ENCODE assay signal across 8 cellular contexts in the genomic region with DNA sequence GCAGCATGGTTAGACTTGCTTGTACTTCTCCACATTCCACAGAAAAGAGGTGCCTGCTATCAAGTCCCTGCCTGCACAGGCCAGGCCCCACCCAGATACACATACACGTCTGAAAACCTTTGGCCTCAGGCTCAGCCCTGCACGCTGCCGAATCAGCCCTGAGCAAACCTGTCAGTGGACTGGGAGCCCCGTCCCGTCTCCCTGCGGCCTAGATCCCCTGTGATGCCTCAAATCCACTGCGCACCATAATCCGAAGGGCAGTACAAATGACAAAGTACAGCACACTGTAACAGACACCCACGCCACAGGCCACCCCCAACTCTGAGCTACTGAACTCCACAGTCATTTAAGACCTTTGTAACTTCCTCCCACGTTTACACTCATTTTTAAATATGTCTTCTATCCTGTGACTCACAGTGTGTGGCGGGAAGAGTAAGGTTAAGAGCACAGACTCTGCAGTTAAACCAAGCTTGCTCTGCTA.
A peak's percentile ranks its signal among the peaks of the same experiment; 100 is the strongest.
DNase-seq lines count a peak whose midpoint lies in the region; ATAC-seq and TF ChIP-seq lines count a peak whose summit lies in the region.

No MANE protein-coding gene starts in this region.

- peak overlapping the region in 1 of 2 donors; percentile 40 for H3K27ac Mint-ChIP-seq in natural killer cell treated with Interleukin-12 subunit alpha and Interleukin-12 subunit beta and Interleukin-15 and Interleukin-18, amount 100 ng/mL, for 72 hours
- H3K27ac Mint-ChIP-seq in natural killer cell, result no peak overlapping the region
- peak overlapping the region; percentile 60 for H3K27ac Mint-ChIP-seq in activated CD4-positive, alpha-beta T cell treated with anti-CD3 and anti-CD28 coated beads, Interleukin-2, amount 10 ng/mL, durations not matched to agents 7 days and 5 days

- POLR2A ChIA-PET in activated CD4-positive, alpha-beta T cell treated with anti-CD3 and anti-CD28 coated beads, Interleukin-2, amount 10 ng/mL, durations not matched to agents 7 days and 5 days (lab: Charles Lee), result no interaction called here

- CTCF ChIA-PET in activated CD4-positive, alpha-beta T cell treated with anti-CD3 and anti-CD28 coated beads, Interleukin-2, amount 10 ng/mL, durations not matched to agents 7 days and 5 days (lab: Charles Lee), result interaction anchor here (0.9 to 1.6 kb wide), 4 partner anchors 9 to 38 kb away, joined by 3 to 8 read pairs (median 4); no protein-coding TSS in a partner anchor

- DNase-seq in natural killer cell treated with Interleukin-12 subunit alpha and Interleukin-12 subunit beta and Interleukin-15 and Interleukin-18, amount 100 ng/mL, for 72 hours (ENCODE audit: low spot score), result no peak
- DNase-seq in natural killer cell (no peak), left lobe of liver (ENCODE audit: low spot score) (no peak), HUDEP-2 (lab: John Stamatoyannopoulos, UW; ENCODE audit: unreplicated experiment in 76 of 76) (no peak), NCI-H2107 (lab: John Stamatoyannopoulos, UW) (no peak), NCI-H1694 (lab: John Stamatoyannopoulos, UW) (no peak)
- DNase-seq in activated CD4-positive, alpha-beta T cell treated with anti-CD3 and anti-CD28 coated beads, Interleukin-2, amount 10 ng/mL, durations not matched to agents 7 days and 5 days, result peak; percentile 9

- peaks cover 0 to 11% of the 10 kb centered on the region in 2 donors for H3K27me3 Mint-ChIP-seq in natural killer cell treated with Interleukin-12 subunit alpha and Interleukin-12 subunit beta and Interleukin-15 and Interleukin-18, amount 100 ng/mL, for 72 hours
- H3K27me3 Mint-ChIP-seq in natural killer cell (ENCODE audit: low read depth in 2 of 2), result peaks cover 0 to 5% of the 10 kb centered on the region in 2 donors
- peaks cover 3% of the 10 kb centered on the region for H3K27me3 Mint-ChIP-seq in activated CD4-positive, alpha-beta T cell treated with anti-CD3 and anti-CD28 coated beads, Interleukin-2, amount 10 ng/mL, durations not matched to agents 7 days and 5 days

- H3K36me3 Mint-ChIP-seq in natural killer cell treated with Interleukin-12 subunit alpha and Interleukin-12 subunit beta and Interleukin-15 and Interleukin-18, amount 100 ng/mL, for 72 hours, result no peaks in the 10 kb centered on the region
- no peaks in the 10 kb centered on the region for H3K36me3 Mint-ChIP-seq in natural killer cell
- no peaks in the 10 kb centered on the region for H3K36me3 Mint-ChIP-seq in activated CD4-positive, alpha-beta T cell treated with anti-CD3 and anti-CD28 coated beads, Interleukin-2, amount 10 ng/mL, durations not matched to agents 7 days and 5 days (ENCODE audit: low read depth)

- H3K4me3 Mint-ChIP-seq in natural killer cell treated with Interleukin-12 subunit alpha and Interleukin-12 subunit beta and Interleukin-15 and Interleukin-18, amount 100 ng/mL, for 72 hours, result no peak overlapping the region
- no peak overlapping the region for H3K4me3 Mint-ChIP-seq in natural killer cell
- no peak overlapping the region for H3K4me3 Mint-ChIP-seq in activated CD4-positive, alpha-beta T cell treated with anti-CD3 and anti-CD28 coated beads, Interleukin-2, amount 10 ng/mL, durations not matched to agents 7 days and 5 days

- intact Hi-C loops in natural killer cell (cut with micrococcal nuclease), result no loop called here

- peak; percentile 59 to 75 for ATAC-seq in natural killer cell treated with Interleukin-12 subunit alpha and Interleukin-12 subunit beta and Interleukin-15 and Interleukin-18, amount 100 ng/mL, for 72 hours
- ATAC-seq in natural killer cell (no peak), HG03432 (IDR thresholded peaks at IDR 0.05; ENCODE audit: unreplicated experiment) (peak; percentile 62), left lobe of liver (peak; percentile 40)

- H3K9me3 Mint-ChIP-seq in natural killer cell treated with Interleukin-12 subunit alpha and Interleukin-12 subunit beta and Interleukin-15 and Interleukin-18, amount 100 ng/mL, for 72 hours, result no peaks in the 10 kb centered on the region
- H3K9me3 Mint-ChIP-seq in natural killer cell, result no peaks in the 10 kb centered on the region
- no peaks in the 10 kb centered on the region for H3K9me3 Mint-ChIP-seq in activated CD4-positive, alpha-beta T cell treated with anti-CD3 and anti-CD28 coated beads, Interleukin-2, amount 10 ng/mL, durations not matched to agents 7 days and 5 days

- TF ChIP-seq CTCF in natural killer cell (IDR thresholded peaks at IDR 0.05), result no peak

- H3K4me1 Mint-ChIP-seq in natural killer cell treated with Interleukin-12 subunit alpha and Interleukin-12 subunit beta and Interleukin-15 and Interleukin-18, amount 100 ng/mL, for 72 hours (ENCODE audit: low read depth in 2 of 2), result peaks cover 0 to 5% of the 10 kb centered on the region in 2 donors
- no peaks in the 10 kb centered on the region for H3K4me1 Mint-ChIP-seq in natural killer cell
- peaks cover 34% of the 10 kb centered on the region for H3K4me1 Mint-ChIP-seq in activated CD4-positive, alpha-beta T cell treated with anti-CD3 and anti-CD28 coated beads, Interleukin-2, amount 10 ng/mL, durations not matched to agents 7 days and 5 days

Comparison
In these comparisons a context has a peak if more than half of its experiments do, and no peak if none do; other contexts are left out.
1. ATAC-seq: peak in natural killer cell treated with Interleukin-12 subunit alpha and Interleukin-12 subunit beta and Interleukin-15 and Interleukin-18, amount 100 ng/mL, for 72 hours (2 of 2), HG03432 (single experiment) and left lobe of liver (single experiment); none in natural killer cell (0 of 3).